37 cellular contexts compared by ENCODE assay signal in the genomic region with DNA sequence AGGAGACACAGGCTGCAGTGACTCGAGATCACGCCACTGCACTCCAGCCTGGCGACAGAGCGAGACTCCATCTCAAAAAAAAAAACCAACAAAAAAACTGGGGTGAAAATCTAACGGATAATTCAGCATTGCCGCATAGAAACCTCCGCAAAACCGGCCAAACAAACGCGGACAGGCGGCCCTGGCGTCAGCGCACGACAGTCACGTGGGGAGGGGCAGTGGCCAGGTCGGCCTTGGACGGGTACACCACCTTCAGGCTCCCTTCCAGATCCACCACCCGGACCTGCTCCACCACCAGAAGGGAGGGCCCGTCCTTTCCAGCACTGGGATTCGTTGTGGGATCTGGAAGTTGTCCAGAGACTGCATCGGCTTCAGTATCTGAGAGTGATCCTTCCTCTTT. TPM values are rescaled to one million over a fixed set of nuclear protein-coding genes. Genes with fewer than 3 reads are reported as not detected.
"Had no signal": no experiment of that assay in that cellular context is flagged by ENCODE, and none has a peak within 500 bp of the region (broad histone marks: within the 10 kb centered on the region; RNA-seq: fewer than 3 reads in every experiment).

No MANE protein-coding gene starts in this region.

- H3K4me3 Mint-ChIP-seq: mesothelial cell of epicardium; natural killer cell treated with Interleukin-12 subunit alpha and Interleukin-12 subunit beta and Interleukin-15 and Interleukin-18, amount 100 ng/mL, for 72 hours; neural crest cell; stimulated activated effector memory CD8-positive, alpha-beta T cell treated with anti-CD3 and anti-CD28 coated beads, Interleukin-12 subunit alpha, Interleukin-12 subunit beta, amount 100 ng/mL, for 72 hours had no signal

- H2AFZ ChIP-seq: parathyroid adenoma had no signal

- H3K9ac ChIP-seq: parathyroid adenoma had no signal

- DNase-seq: dermis blood vessel endothelial cell; effector memory CD4-positive, alpha-beta T cell; erythroblast; esophagus squamous epithelium; foreskin melanocyte; glutamatergic neuron; heart right ventricle; hippocampal formation; kidney glomerular epithelial cell; mesenchymal stem cell; naive B cell; stimulated activated CD4-positive, alpha-beta T cell treated with anti-CD3 and anti-CD28 coated beads, Interleukin-12 subunit alpha, Interleukin-12 subunit beta, amount 100 ng/mL, for 4 hours; stimulated activated CD4-positive, alpha-beta T cell treated with anti-CD3 and anti-CD28 coated beads, Interleukin-1b, Interleukin-23, amount 100 ng/mL, for 48 hours; stimulated activated CD4-positive, alpha-beta T cell treated with anti-CD3 and anti-CD28 coated beads, Interleukin-4, amount 100 ng/mL, for 24 hours; stimulated activated naive CD4-positive, alpha-beta T cell treated with Interleukin-2 at 50 U/mL for 16 hours; stomach; thyroid gland; trophoblast cell had no signal

- H3K9me3 Mint-ChIP-seq: mesothelial cell of epicardium; naive B cell; natural killer cell treated with Interleukin-12 subunit alpha and Interleukin-12 subunit beta and Interleukin-15 and Interleukin-18, amount 100 ng/mL, for 72 hours; neural crest cell; stimulated activated effector memory CD8-positive, alpha-beta T cell treated with anti-CD3 and anti-CD28 coated beads, Interleukin-12 subunit alpha, Interleukin-12 subunit beta, amount 100 ng/mL, for 72 hours had no signal

- H3K9me3 ChIP-seq: esophagus squamous epithelium, heart right ventricle, mucosa of descending colon, neutrophil, right atrium auricular region, stomach, thyroid gland, vagina had no signal

- H3K4me2 ChIP-seq: smooth muscle cell had no signal

- H3K27me3 ChIP-seq: esophagus squamous epithelium, heart right ventricle, neutrophil, right atrium auricular region, stomach, thyroid gland, vagina had no signal

- H3K27me3 Mint-ChIP-seq: naive B cell; natural killer cell treated with Interleukin-12 subunit alpha and Interleukin-12 subunit beta and Interleukin-15 and Interleukin-18, amount 100 ng/mL, for 72 hours; progenitor cell of endocrine pancreas had no signal

- H3K27ac ChIP-seq: coronary artery, esophagus squamous epithelium, heart right ventricle, neutrophil, parathyroid adenoma, right atrium auricular region, stomach, thyroid gland, vagina had no signal

- H3K4me3 ChIP-seq: coronary artery, esophagus squamous epithelium, heart right ventricle, mucosa of descending colon, right atrium auricular region, smooth muscle cell, stomach, thyroid gland, vagina had no signal

- ATAC-seq: heart right ventricle; mucosa of descending colon; natural killer cell treated with Interleukin-12 subunit alpha and Interleukin-12 subunit beta and Interleukin-15 and Interleukin-18, amount 100 ng/mL, for 72 hours; sciatic nerve; stimulated activated effector memory CD8-positive, alpha-beta T cell treated with anti-CD3 and anti-CD28 coated beads, Interleukin-12 subunit alpha, Interleukin-12 subunit beta, amount 100 ng/mL, for 72 hours had no signal

- H3K79me2 ChIP-seq: parathyroid adenoma had no signal

- H3K27ac Mint-ChIP-seq: mesothelial cell of epicardium; progenitor cell of endocrine pancreas; stimulated activated effector memory CD8-positive, alpha-beta T cell treated with anti-CD3 and anti-CD28 coated beads, Interleukin-12 subunit alpha, Interleukin-12 subunit beta, amount 100 ng/mL, for 72 hours had no signal

- H3K4me1 ChIP-seq: parathyroid adenoma had no signal

RNA-seq across cellular contexts. Expression of gene SMIM1, which starts 8.4 kb away (rescaled TPM):
- total RNA-seq: natural killer cell treated with Interleukin-12 subunit alpha and Interleukin-12 subunit beta and Interleukin-15 and Interleukin-18, amount 100 ng/mL, for 72 hours; stomach; temporal lobe; vagina had no signal

RNA-seq across cellular contexts. Expression of gene CCDC27, which starts 28.7 kb away (rescaled TPM):
- total RNA-seq: dermis blood vessel endothelial cell; esophagus squamous epithelium; heart right ventricle; lower leg skin; lung microvascular endothelial cell; mesothelial cell of epicardium; mucosa of descending colon; natural killer cell treated with Interleukin-12 subunit alpha and Interleukin-12 subunit beta and Interleukin-15 and Interleukin-18, amount 100 ng/mL, for 72 hours; neural crest cell; omental fat pad; progenitor cell of endocrine pancreas; right atrium auricular region; sciatic nerve; smooth muscle cell; stomach; subcutaneous adipose tissue; temporal lobe; ureter; vagina had no signal
- polyA plus RNA-seq: smooth muscle cell, stomach had no signal
